ENCODE assay signal across 13 cellular contexts in genomic region chr7:50681451-50682045, GRCh38.
A peak's percentile ranks its signal among the peaks of the same experiment; 100 is the strongest.
DNase-seq lines count a peak whose midpoint lies in the region; ATAC-seq, FAIRE-seq and TF ChIP-seq lines count a peak whose summit lies in the region.
"Had no signal": no experiment of that assay in that cellular context is flagged by ENCODE, and none has a peak within 500 bp of the region (broad histone marks: within the 10 kb centered on the region; RNA-seq: fewer than 3 reads in every experiment).

No MANE protein-coding gene starts in this region.

- intact Hi-C loops in colonic mucosa (cut with DNase I) = no loop called here
- intact Hi-C loops in psoas muscle (cut with DNase I) = loop anchor here (5.0 to 10.0 kb wide), 2 partner anchors 393 to 479 kb away; no protein-coding TSS in a partner anchor

- FAIRE-seq in GM12892 (lab: Jason Lieb, UNC) = no peak

- H3K36me3 ChIP-seq in colonic mucosa = no peaks in the 10 kb centered on the region
- no peaks in the 10 kb centered on the region for H3K36me3 ChIP-seq in psoas muscle (ENCODE audit: insufficient read depth in 1 of 2, low read depth in 1 of 2)

- WGBS in psoas muscle, 3 donors = 51 to 61% (median 56%) methylated on average over 6 of the region's 6 CpGs

- H3K27ac ChIP-seq in colonic mucosa (peak overlapping the region; percentile 20), psoas muscle (peak overlapping the region; percentile 2)

- peak; percentile 19 for DNase-seq in NCI-H2196 (lab: John Stamatoyannopoulos, UW; ENCODE audit: unreplicated experiment)
- no peak for DNase-seq in NCI-H2196 treated with DMSO at 0.1 percent for 48 hours (lab: John Stamatoyannopoulos, UW; ENCODE audit: unreplicated experiment)
- DNase-seq in LNCaP clone FGC (ENCODE audit: low read depth) = peak; percentile 86
- peak; percentile 38 for DNase-seq in colonic mucosa
- DNase-seq in psoas muscle = no peak
- no peak for DNase-seq in GM12892 (ENCODE audit: insufficient read length)
- DNase-seq: activated CD8-positive, alpha-beta memory T cell treated with anti-CD3 and anti-CD28 coated beads, Interleukin-2, amount 50 U/mL, for 4 hours; activated naive CD4-positive, alpha-beta T cell treated with anti-CD3 and anti-CD28 coated beads, Interleukin-2, amount 10 ng/mL, durations not matched to agents 7 days and 5 days; dorsolateral prefrontal cortex; NCI-H2171 had no signal

- H3K4me3 ChIP-seq in LNCaP clone FGC (ENCODE audit: low read depth, low read length) (peak overlapping the region; percentile 1; the same call in 1 of the 2 replicates), colonic mucosa (no peak overlapping the region), psoas muscle (no peak overlapping the region)
- H3K4me3 ChIP-seq: dorsolateral prefrontal cortex had no signal

- ATAC-seq in psoas muscle (no peak), HG03571 (IDR thresholded peaks at IDR 0.05; ENCODE audit: unreplicated experiment) (no peak), GM18870 (IDR thresholded peaks at IDR 0.05; ENCODE audit: unreplicated experiment) (no peak)
- ATAC-seq: activated CD4-positive, CD25-positive, alpha-beta regulatory T cell treated with anti-CD3 and anti-CD28 coated beads, Interleukin-2, amount 50 U/mL, for 24 hours had no signal

- H3K9ac ChIP-seq in colonic mucosa (ENCODE audit: low read depth in 2 of 2, low read length in 2 of 2) = no peak overlapping the region

- TF ChIP-seq CTCF in LNCaP clone FGC (IDR thresholded peaks at IDR 0.05; ENCODE audit: control insufficient read depth, extremely low read depth, insufficient read depth) (no peak), colonic mucosa (IDR thresholded peaks at IDR 0.05) (no peak), psoas muscle (IDR thresholded peaks at IDR 0.05) (no peak)

- no peaks in the 10 kb centered on the region for H3K27me3 ChIP-seq in colonic mucosa
- no peaks in the 10 kb centered on the region for H3K27me3 ChIP-seq in psoas muscle (ENCODE audit: insufficient read depth in 3 of 3, low read length in 2 of 3)
- H3K27me3 ChIP-seq: dorsolateral prefrontal cortex had no signal

- no peak for TF ChIP-seq POLR2A in GM12892 (IDR thresholded peaks at IDR 0.05; ENCODE audit: low read depth, low read length)

- H3K9me3 ChIP-seq in colonic mucosa (no peaks in the 10 kb centered on the region), psoas muscle (no peaks in the 10 kb centered on the region)

- H3K4me1 ChIP-seq in colonic mucosa = no peaks in the 10 kb centered on the region
- peaks cover 80% of the 10 kb centered on the region for H3K4me1 ChIP-seq in psoas muscle

Comparison
In these comparisons a context has a peak if more than half of its experiments do, and no peak if none do; other contexts are left out.
1. DNase-seq: peak in NCI-H2196 (single experiment), LNCaP clone FGC (single experiment) and colonic mucosa (single experiment); none in NCI-H2196 treated with DMSO at 0.1 percent for 48 hours (single experiment), psoas muscle (0 of 2) and GM12892 (single experiment).